ENCODE assay signal across 20 cellular contexts in genomic region chr3:81753416-81754014, GRCh38.
"Had no signal": no experiment of that assay in that cellular context is flagged by ENCODE, and none has a peak within 500 bp of the region (broad histone marks: within the 10 kb centered on the region; RNA-seq: fewer than 3 reads in every experiment).

No MANE protein-coding gene starts in this region.

- H3K27me3 ChIP-seq: pancreas, sigmoid colon, stomach had no signal

- ATAC-seq: esophagus mucosa, left lobe of liver, pancreas had no signal

- FAIRE-seq: colon, endometrium, keratinocyte, pancreas, urothelium cell line had no signal

- H3K27ac ChIP-seq: pancreas, sigmoid colon, stomach, thoracic aorta, WERI-Rb-1 had no signal

- H3K4me3 ChIP-seq: pancreas, sigmoid colon, stomach, thoracic aorta had no signal

- H3K4me1 Mint-ChIP-seq: activated naive CD4-positive, alpha-beta T cell treated with anti-CD3 and anti-CD28 coated beads, Interleukin-2, amount 50 U/mL, for 24 hours had no signal

- H3K9me3 Mint-ChIP-seq: activated naive CD4-positive, alpha-beta T cell treated with anti-CD3 and anti-CD28 coated beads, Interleukin-2, amount 50 U/mL, for 24 hours had no signal

- H3K27ac Mint-ChIP-seq: activated naive CD4-positive, alpha-beta T cell treated with anti-CD3 and anti-CD28 coated beads, Interleukin-2, amount 50 U/mL, for 24 hours; activated T-cell treated with anti-CD3 and anti-CD28 coated beads, Interleukin-2, amount 50 U/mL, for 24 hours had no signal

- H3K4me1 ChIP-seq: pancreas had no signal

- H3K4me3 Mint-ChIP-seq: activated naive CD4-positive, alpha-beta T cell treated with anti-CD3 and anti-CD28 coated beads, Interleukin-2, amount 50 U/mL, for 24 hours; activated T-cell treated with anti-CD3 and anti-CD28 coated beads, Interleukin-2, amount 50 U/mL, for 24 hours; neural crest cell had no signal

- H3K36me3 ChIP-seq: pancreas, WERI-Rb-1 had no signal

- DNase-seq: activated CD4-positive, alpha-beta T cell treated with anti-CD3 and anti-CD28 coated beads, Interleukin-2, amount 50 U/mL, for 48 hours; activated effector memory CD4-positive, alpha-beta T cell treated with anti-CD3 and anti-CD28 coated beads, Interleukin-2, amount 50 U/mL, for 16 hours; activated T-cell treated with anti-CD3 and anti-CD28 coated beads, Interleukin-2, amount 50 U/mL, for 24 hours; amniotic stem cell; hippocampal formation; mammary epithelial cell; pancreas; sigmoid colon; stimulated activated CD4-positive, alpha-beta T cell treated with anti-CD3 and anti-CD28 coated beads, Interleukin-2, amount 100 ng/mL, for 24 hours; stomach; WERI-Rb-1 had no signal

- H3K27me3 Mint-ChIP-seq: activated naive CD4-positive, alpha-beta T cell treated with anti-CD3 and anti-CD28 coated beads, Interleukin-2, amount 50 U/mL, for 24 hours; activated T-cell treated with anti-CD3 and anti-CD28 coated beads, Interleukin-2, amount 50 U/mL, for 24 hours had no signal

- H3K9me3 ChIP-seq: pancreas, stomach had no signal
